Comparison of ENCODE assay signal across 14 cellular contexts in genomic region chr10:116269612-116270011, GRCh38.
"Had no signal": no experiment of that assay in that cellular context is flagged by ENCODE, and none has a peak within 500 bp of the region (broad histone marks: within the 10 kb centered on the region; RNA-seq: fewer than 3 reads in every experiment).

No MANE protein-coding gene starts in this region.

- H3K27ac Mint-ChIP-seq: activated naive CD4-positive, alpha-beta T cell treated with anti-CD3 and anti-CD28 coated beads, Interleukin-2, amount 50 U/mL, for 24 hours; dendritic cell treated with granulocyte-macrophage colony-stimulating factor and Interleukin-4, amounts not matched to agents 40 ng/mL and 50 ng/mL, for 4 days; effector memory CD8-positive, alpha-beta T cell; memory B cell; nephron progenitor cell; stimulated activated effector memory CD8-positive, alpha-beta T cell treated with anti-CD3 and anti-CD28 coated beads, Interleukin-12 subunit alpha, Interleukin-12 subunit beta, amount 100 ng/mL, for 72 hours had no signal

- H3K36me3 ChIP-seq: pancreas, upper lobe of left lung had no signal

- DNase-seq: activated CD4-positive, alpha-beta T cell treated with anti-CD3 and anti-CD28 coated beads, Interleukin-2, amount 50 U/mL, for 4 hours; activated CD4-positive, CD25-positive, alpha-beta regulatory T cell treated with anti-CD3 and anti-CD28 coated beads, Interleukin-2, amount 50 U/mL, for 72 hours; activated effector memory CD4-positive, alpha-beta T cell treated with Interleukin-2 at 50 U/mL for 16 hours; activated T-cell treated with anti-CD3 and anti-CD28 coated beads, Interleukin-2, amount 50 U/mL, for 1 hour; body of pancreas; cerebellar nuclear complex; effector memory CD8-positive, alpha-beta T cell; nephron progenitor cell; pancreas; upper lobe of left lung had no signal

- H3K9me3 Mint-ChIP-seq: activated naive CD4-positive, alpha-beta T cell treated with anti-CD3 and anti-CD28 coated beads, Interleukin-2, amount 50 U/mL, for 24 hours; dendritic cell treated with granulocyte-macrophage colony-stimulating factor and Interleukin-4, amounts not matched to agents 40 ng/mL and 50 ng/mL, for 4 days; nephron progenitor cell had no signal

- H3K36me3 Mint-ChIP-seq: memory B cell; stimulated activated effector memory CD8-positive, alpha-beta T cell treated with anti-CD3 and anti-CD28 coated beads, Interleukin-12 subunit alpha, Interleukin-12 subunit beta, amount 100 ng/mL, for 72 hours had no signal

- H3K9me3 ChIP-seq: body of pancreas, pancreas, upper lobe of left lung had no signal

- H3K4me3 ChIP-seq: body of pancreas, pancreas, upper lobe of left lung had no signal

- ATAC-seq: body of pancreas; effector memory CD8-positive, alpha-beta T cell; pancreas; stimulated activated effector memory CD8-positive, alpha-beta T cell treated with anti-CD3 and anti-CD28 coated beads, Interleukin-12 subunit alpha, Interleukin-12 subunit beta, amount 100 ng/mL, for 72 hours had no signal

- H3K4me3 Mint-ChIP-seq: activated naive CD4-positive, alpha-beta T cell treated with anti-CD3 and anti-CD28 coated beads, Interleukin-2, amount 50 U/mL, for 24 hours; dendritic cell treated with granulocyte-macrophage colony-stimulating factor and Interleukin-4, amounts not matched to agents 40 ng/mL and 50 ng/mL, for 4 days; effector memory CD8-positive, alpha-beta T cell; memory B cell; stimulated activated effector memory CD8-positive, alpha-beta T cell treated with anti-CD3 and anti-CD28 coated beads, Interleukin-12 subunit alpha, Interleukin-12 subunit beta, amount 100 ng/mL, for 72 hours had no signal
